ENCODE assay signal across 19 cellular contexts in the genomic region with DNA sequence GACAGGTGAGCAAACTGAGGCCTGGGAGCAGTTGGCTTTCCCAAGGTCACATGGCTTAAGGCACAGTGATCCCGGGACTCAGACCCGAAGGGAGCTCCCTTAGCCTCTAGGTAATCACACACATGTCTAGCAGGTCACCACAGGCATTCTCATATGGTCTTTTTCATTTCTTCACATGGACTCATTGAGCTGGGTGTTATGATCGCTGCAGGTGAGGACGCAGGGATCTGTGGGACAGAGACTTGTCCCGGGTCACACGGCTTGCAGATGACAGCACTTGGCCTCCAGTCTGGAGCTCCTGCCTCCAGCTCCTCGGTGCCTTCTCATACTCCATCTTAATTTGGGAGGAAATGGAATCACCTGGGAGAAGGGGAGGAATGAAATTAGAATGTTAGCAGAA. TPM values are rescaled to one million over a fixed set of nuclear protein-coding genes. Genes with fewer than 3 reads are reported as not detected.
DNase-seq lines count a peak whose midpoint lies in the region; ATAC-seq and TF ChIP-seq lines count a peak whose summit lies in the region.
"Had no signal": no experiment of that assay in that cellular context is flagged by ENCODE, and none has a peak within 500 bp of the region (broad histone marks: within the 10 kb centered on the region; RNA-seq: fewer than 3 reads in every experiment).

No MANE protein-coding gene starts in this region.

- no peaks in the 10 kb centered on the region for H3K36me3 Mint-ChIP-seq in endodermal cell (ENCODE audit: low read depth)
- H3K36me3 Mint-ChIP-seq: CD4-positive, CD25-positive, alpha-beta regulatory T cell; CD8-positive, alpha-beta memory T cell had no signal

- CTCF ChIA-PET in GM10248 (lab: Yijun Ruan, JAX), result interaction anchor here (1.1 to 2.2 kb wide), 3 partner anchors 24 to 44 kb away, joined by 3 to 6 read pairs (median 3); a partner anchor contains a TSS

- H3K27ac Mint-ChIP-seq in endodermal cell, result no peak overlapping the region
- H3K27ac Mint-ChIP-seq: CD4-positive, CD25-positive, alpha-beta regulatory T cell; CD8-positive, alpha-beta memory T cell had no signal

- H3K27ac ChIP-seq in endodermal cell (ENCODE audit: low read depth, low read length), result no peak overlapping the region
- no peak overlapping the region for H3K27ac ChIP-seq in osteoblast (ENCODE audit: low read depth, low read length)
- no peak overlapping the region for H3K27ac ChIP-seq in testis
- H3K27ac ChIP-seq: 22Rv1, A549, BLaER1, HL-60 had no signal

- H3K4me1 ChIP-seq in endodermal cell (ENCODE audit: control insufficient read depth, insufficient read depth, low read length), result no peaks in the 10 kb centered on the region
- H3K4me1 ChIP-seq in osteoblast (ENCODE audit: insufficient read depth, low read length), result no peaks in the 10 kb centered on the region
- no peaks in the 10 kb centered on the region for H3K4me1 ChIP-seq in testis
- H3K4me1 ChIP-seq: A549, BLaER1 had no signal

- H3K9ac ChIP-seq in endodermal cell (ENCODE audit: extremely low read depth, low read length, poor library complexity, severe bottlenecking), result no peak overlapping the region
- H3K9ac ChIP-seq: BLaER1 had no signal

- H3K4me1 Mint-ChIP-seq in endodermal cell, result no peaks in the 10 kb centered on the region
- H3K4me1 Mint-ChIP-seq: CD4-positive, CD25-positive, alpha-beta regulatory T cell; CD8-positive, alpha-beta memory T cell had no signal

- H3K9me3 Mint-ChIP-seq in endodermal cell, result no peaks in the 10 kb centered on the region
- H3K9me3 Mint-ChIP-seq: CD8-positive, alpha-beta memory T cell had no signal

- H3K9me3 ChIP-seq in endodermal cell (ENCODE audit: control insufficient read depth, low read length) (no peaks in the 10 kb centered on the region), osteoblast (ENCODE audit: low read depth, low read length) (no peaks in the 10 kb centered on the region), testis (no peaks in the 10 kb centered on the region)
- H3K9me3 ChIP-seq: A549, BLaER1 had no signal

- intact Hi-C loops in testis (cut with DNase I; ENCODE audit: low total_unique reads), result no loop called here

- H3K27me3 Mint-ChIP-seq in endodermal cell (ENCODE audit: insufficient read depth), result peaks cover 8% of the 10 kb centered on the region

- 94 to 98% methylated on average over 6 to 7 of the region's 7 CpGs for WGBS in endodermal cell (ENCODE audit: insufficient coverage in 1 of 2, insufficient read length in 1 of 2), 2 experiments
- WGBS in testis, 2 donors, result 78 to 88% methylated on average over 7 of the region's 7 CpGs

- no peak overlapping the region for H2AFZ ChIP-seq in osteoblast (ENCODE audit: low read length)

- no peak overlapping the region for H3K4me2 ChIP-seq in osteoblast (ENCODE audit: insufficient read depth, low read length)
- H3K4me2 ChIP-seq: A549, BLaER1 had no signal

- no peak overlapping the region for H3K4me3 Mint-ChIP-seq in endodermal cell
- H3K4me3 Mint-ChIP-seq: CD4-positive, CD25-positive, alpha-beta regulatory T cell; CD8-positive, alpha-beta memory T cell had no signal

- TF ChIP-seq POLR2A in testis (IDR thresholded peaks at IDR 0.05), result no peak
- no peak for TF ChIP-seq POLR2A in GM18505 (IDR thresholded peaks at IDR 0.05; ENCODE audit: borderline replicate concordance, extremely low read depth, insufficient read depth, insufficient read length)

- DNase-seq in H7 (peak; percentile 15), endodermal cell (peak; percentile 24), osteoblast (ENCODE audit: insufficient read length, low spot score, missing footprints) (peak; percentile 78), testis (peak; percentile 8), GM10248 (ENCODE audit: extremely low spot score) (no peak)
- DNase-seq in effector CD8-positive, alpha-beta T cell (lab: John Stamatoyannopoulos, UW), result no peak
- no peak for DNase-seq in activated naive CD4-positive, alpha-beta T cell (lab: John Stamatoyannopoulos, UW)
- DNase-seq: CD4-positive, CD25-positive, alpha-beta regulatory T cell; CD8-positive, alpha-beta memory T cell; COR-L47; DMS 273 treated with DMSO at 0.1 percent for 48 hours; HCEC 1CT had no signal

- TF ChIP-seq CTCF in endodermal cell (conservative IDR thresholded peaks at IDR 0.05) (no peak), osteoblast (IDR thresholded peaks at IDR 0.05; ENCODE audit: extremely low read depth, low read depth, low read length) (no peak), testis (IDR thresholded peaks at IDR 0.05) (no peak), GM10248 (IDR thresholded peaks at IDR 0.05; ENCODE audit: control extremely low read depth, extremely low read depth, low read depth, missing control alignments) (no peak)

- H3K4me3 ChIP-seq in H7 (ENCODE audit: insufficient read depth, low read depth, low read length), result no peak overlapping the region
- H3K4me3 ChIP-seq in endodermal cell (ENCODE audit: low read length), result no peak overlapping the region
- H3K4me3 ChIP-seq in osteoblast (ENCODE audit: insufficient read depth, low read length), result no peak overlapping the region
- H3K4me3 ChIP-seq in testis, result no peak overlapping the region
- H3K4me3 ChIP-seq: A549, BLaER1 had no signal

- H3K36me3 ChIP-seq in H7 (replicated peaks; ENCODE audit: control insufficient read depth, insufficient read depth, low read length) (no peaks in the 10 kb centered on the region), endodermal cell (ENCODE audit: control insufficient read depth, insufficient read depth, low read length) (no peaks in the 10 kb centered on the region), osteoblast (ENCODE audit: insufficient read depth, low read length) (no peaks in the 10 kb centered on the region), testis (ENCODE audit: low read depth, missing control alignments) (no peaks in the 10 kb centered on the region)
- H3K36me3 ChIP-seq: BLaER1 had no signal

- H4K20me1 ChIP-seq in osteoblast (ENCODE audit: insufficient read depth, low read length), result no peaks in the 10 kb centered on the region
- H4K20me1 ChIP-seq: BLaER1 had no signal

- ATAC-seq in GM18505 (IDR thresholded peaks at IDR 0.05; ENCODE audit: unreplicated experiment), result no peak
- ATAC-seq: A549 had no signal

- H3K79me2 ChIP-seq in osteoblast (ENCODE audit: insufficient read depth, low read length), result no peaks in the 10 kb centered on the region

- POLR2A ChIA-PET in GM10248 (lab: Yijun Ruan, JAX), result no interaction called here

- H3K27me3 ChIP-seq in H7 (ENCODE audit: control insufficient read depth, insufficient read depth, low read length) (peaks cover 3% of the 10 kb centered on the region; the same call in 1 of the 2 replicates), endodermal cell (ENCODE audit: control insufficient read depth, insufficient read depth, low read length, poor library complexity, severe bottlenecking) (peaks cover 6% of the 10 kb centered on the region), osteoblast (ENCODE audit: insufficient read depth, low read length) (peaks cover 20% of the 10 kb centered on the region), testis (no peaks in the 10 kb centered on the region)
- H3K27me3 ChIP-seq: BLaER1 had no signal

RNA-seq across cellular contexts. Expression of a gene that starts 23.6 kb away (rescaled TPM):
- total RNA-seq in H7 (2014; rRNA removed; shearing (Covaris generic)), result 0.15 TPM in 1 of 2 replicates, not detected in the other
- total RNA-seq in endodermal cell (not detected), osteoblast (not detected in 2 replicates), testis (under 1 TPM in 1 of 2 donors, not detected in 1; 0.19 TPM)
- 0.21 TPM for polyA plus RNA-seq in endodermal cell (2013, experiment 1 of 2)
- 0.17 TPM for polyA plus RNA-seq in endodermal cell (2013, experiment 2 of 2)
- polyA plus RNA-seq in testis (ENCODE audit: insufficient read depth, low read depth, low replicate concordance), result not detected
- total RNA-seq: CD4-positive, CD25-positive, alpha-beta regulatory T cell; CD8-positive, alpha-beta memory T cell; H1; HT1080 had no signal
- polyA plus RNA-seq: A549; CD4-positive, CD25-positive, alpha-beta regulatory T cell; CD8-positive, alpha-beta memory T cell; H1 had no signal

RNA-seq across cellular contexts. Expression of a gene that starts 48.8 kb away (rescaled TPM):
- 20.2 and 30.1 TPM in 2 replicates for total RNA-seq in H7 (2014; rRNA removed; shearing (Covaris generic))
- total RNA-seq in endodermal cell, result 10 to 100 TPM; 49.8 to 65.2 TPM
- polyA plus RNA-seq in endodermal cell (2013, experiment 1 of 2), result 52.4 TPM
- polyA plus RNA-seq in endodermal cell (2013, experiment 2 of 2), result 51.6 TPM
- total RNA-seq in osteoblast, result 22.1 and 27.4 TPM in 2 replicates
- total RNA-seq in testis, result 10 to 100 TPM; 28.2 to 32.4 TPM
- polyA plus RNA-seq in testis (ENCODE audit: insufficient read depth, low read depth, low replicate concordance), result 56.3 TPM

Comparison
In these comparisons a context has a peak if more than half of its experiments do, and no peak if none do; other contexts are left out.
1. DNase-seq: peak in H7 (single experiment), endodermal cell (single experiment), osteoblast (single experiment) and testis (single experiment); none in effector CD8-positive, alpha-beta T cell (single experiment), GM10248 (single experiment) and activated naive CD4-positive, alpha-beta T cell (0 of 4).